Comparison of ENCODE assay signal across 1 cellular context in the genomic region with DNA sequence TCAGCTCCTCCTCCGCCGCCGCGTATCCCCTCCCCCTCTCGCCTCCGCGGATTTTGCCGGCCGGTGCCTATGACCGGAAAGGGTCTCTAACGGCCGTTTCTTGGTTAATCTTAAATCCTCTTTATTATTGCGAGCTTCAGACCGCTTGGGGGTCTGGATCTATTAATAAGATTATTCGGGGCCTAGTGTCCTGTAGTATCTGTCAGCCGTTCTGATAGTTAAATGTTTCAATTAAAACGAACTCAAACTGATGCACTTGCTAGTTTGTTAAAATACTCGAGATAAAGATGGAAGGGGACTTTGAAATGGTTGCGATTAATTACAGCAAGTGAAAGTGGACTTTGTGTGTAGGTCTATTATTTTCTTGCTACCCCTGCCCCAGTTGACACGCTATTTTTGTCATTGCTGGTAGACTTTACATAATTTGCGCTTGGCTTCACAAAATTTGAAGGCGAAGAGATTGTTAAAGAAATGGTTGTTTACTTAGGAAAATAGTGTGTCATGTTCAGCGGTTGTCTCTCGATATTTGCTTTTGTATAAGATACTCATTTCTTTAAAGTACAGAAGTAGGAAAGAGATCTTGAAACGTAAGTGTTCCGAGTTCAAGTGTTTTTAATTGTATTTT.
A peak's percentile ranks its signal among the peaks of the same experiment; 100 is the strongest.
TF ChIP-seq lines count a peak whose summit lies in the region.

No MANE protein-coding gene starts in this region.

TF ChIP-seq in H1, 55 proteins besides CTCF, POLR2A, EP300 and RAD21:
- no peak for TF ChIP-seq NRF1 (IDR thresholded peaks at IDR 0.05; ENCODE audit: low read depth, low read length)
- no peak for TF ChIP-seq CBX8 (IDR thresholded peaks at IDR 0.05; ENCODE audit: borderline replicate concordance, low read depth, low read length)
- TF ChIP-seq JUN (IDR thresholded peaks at IDR 0.05; ENCODE audit: low read depth, low read length) = no peak
- TF ChIP-seq HDAC2 (IDR thresholded peaks at IDR 0.05; ENCODE audit: borderline replicate concordance in 1 of 2, low read depth in 2 of 2, low read length in 2 of 2) = 0 out of 4 replicates have a peak, but pooled peaks of 1 of the 2 experiments have one; percentile 19
- TF ChIP-seq BRCA1 (IDR thresholded peaks at IDR 0.05; ENCODE audit: low read depth, low read length) = no peak
- no peak for TF ChIP-seq POLR2AphosphoS5 (IDR thresholded peaks at IDR 0.05; ENCODE audit: low read depth, low read length)
- TF ChIP-seq RBBP5 (IDR thresholded peaks at IDR 0.05; ENCODE audit: borderline replicate concordance, low read depth, low read length) = no peak
- no peak for TF ChIP-seq TAF1 (IDR thresholded peaks at IDR 0.05; ENCODE audit: low read depth, low read length)
- TF ChIP-seq, protein P1, sequence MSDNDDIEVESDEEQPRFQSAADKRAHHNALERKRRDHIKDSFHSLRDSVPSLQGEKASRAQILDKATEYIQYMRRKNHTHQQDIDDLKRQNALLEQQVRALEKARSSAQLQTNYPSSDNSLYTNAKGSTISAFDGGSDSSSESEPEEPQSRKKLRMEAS (IDR thresholded peaks at IDR 0.05) = no peak
- no peak for TF ChIP-seq JUND (IDR thresholded peaks at IDR 0.05; ENCODE audit: low read length)
- peak; percentile 49 for TF ChIP-seq SAP30 (IDR thresholded peaks at IDR 0.05; ENCODE audit: insufficient read depth, insufficient replicate concordance, low read length)
- TF ChIP-seq RFX5 (IDR thresholded peaks at IDR 0.05; ENCODE audit: borderline replicate concordance, low read depth, low read length) = no peak
- TF ChIP-seq TEAD4 (IDR thresholded peaks at IDR 0.05; ENCODE audit: low read depth, low read length) = no peak
- no peak for TF ChIP-seq CREB1 (IDR thresholded peaks at IDR 0.05)
- TF ChIP-seq EGR1 (IDR thresholded peaks at IDR 0.05; ENCODE audit: borderline replicate concordance, low read depth, low read length) = 0 out of 2 replicates have a peak, but pooled peaks have one; percentile 35
- TF ChIP-seq FOSL1 (IDR thresholded peaks at IDR 0.05; ENCODE audit: insufficient read depth, low read depth, low read length) = no peak
